In genomic region chr20:37526839-37527637, GRCh38 we compare ENCODE assay signal across 8 cellular contexts. TPM values are rescaled to one million over a fixed set of nuclear protein-coding genes. Genes with fewer than 3 reads are reported as not detected.
A peak's percentile ranks its signal among the peaks of the same experiment; 100 is the strongest.
DNase-seq lines count a peak whose midpoint lies in the region; ATAC-seq and TF ChIP-seq lines count a peak whose summit lies in the region.

No MANE protein-coding gene starts in this region.

- POLR2A ChIA-PET in CD8-positive, alpha-beta memory T cell (lab: Charles Lee): interaction anchor here (0.6 to 1.1 kb wide), 3 partner anchors 332 to 483 kb away, joined by 3 to 6 read pairs (median 3); partner anchors contain the start of genes MROH8 and RPN2

- CTCF ChIA-PET in CD8-positive, alpha-beta memory T cell (lab: Charles Lee): interaction anchor here (1.0 to 1.9 kb wide), 2 partner anchors 142 to 332 kb away, joined by 4 to 6 read pairs; no protein-coding TSS in a partner anchor

- H3K27me3 ChIP-seq in CD8-positive, alpha-beta memory T cell (ENCODE audit: insufficient read depth, low read length, poor library complexity, severe bottlenecking): no peaks in the 10 kb centered on the region
- H3K27me3 ChIP-seq in HL-60 (ENCODE audit: insufficient read depth, poor library complexity, severe bottlenecking): no peaks in the 10 kb centered on the region
- no peaks in the 10 kb centered on the region for H3K27me3 ChIP-seq in hepatocyte
- H3K27me3 ChIP-seq in skeletal muscle satellite cell (ENCODE audit: control insufficient read depth, insufficient read depth, low read length): no peaks in the 10 kb centered on the region

- peak overlapping the region; percentile 70 for H3K4me3 ChIP-seq in CD8-positive, alpha-beta memory T cell (ENCODE audit: low read length)
- H3K4me3 ChIP-seq in HL-60 (replicated peaks; ENCODE audit: insufficient read depth, low read length) (peak overlapping the region; percentile 99), hepatocyte (peak overlapping the region; percentile 55), skeletal muscle satellite cell (ENCODE audit: low read length) (peak overlapping the region; percentile 92)

- no peaks in the 10 kb centered on the region for H3K9me2 ChIP-seq in hepatocyte (replicated peaks; ENCODE audit: insufficient read depth)

- ATAC-seq in HG03139 (IDR thresholded peaks at IDR 0.05; ENCODE audit: unreplicated experiment): no peak

- H3K79me2 ChIP-seq in hepatocyte: peaks cover 59% of the 10 kb centered on the region

- no peaks in the 10 kb centered on the region for H3K36me3 ChIP-seq in CD8-positive, alpha-beta memory T cell (ENCODE audit: insufficient read depth, low read length)
- no peaks in the 10 kb centered on the region for H3K36me3 ChIP-seq in hepatocyte (replicated peaks; ENCODE audit: insufficient read depth, low read depth)
- no peaks in the 10 kb centered on the region for H3K36me3 ChIP-seq in skeletal muscle satellite cell (ENCODE audit: insufficient read depth, low read length)

- TF ChIP-seq CTCF in HL-60 (IDR thresholded peaks at IDR 0.05; ENCODE audit: insufficient read depth, low read length) (no peak), hepatocyte (IDR thresholded peaks at IDR 0.05; ENCODE audit: poor library complexity) (no peak)

- H3K4me2 ChIP-seq in hepatocyte (peak overlapping the region; percentile 83), skeletal muscle satellite cell (ENCODE audit: low read length) (peak overlapping the region; percentile 85)

- peak overlapping the region; percentile 98 to 100 (median 100) for H3K27ac Mint-ChIP-seq in CD8-positive, alpha-beta memory T cell
- H3K27ac Mint-ChIP-seq in activated naive CD8-positive, alpha-beta T cell treated with anti-CD3 and anti-CD28 coated beads for 36 hours: peak overlapping the region; percentile 98

- 3% methylated on average over 23 of the region's 28 CpGs for WGBS in hepatocyte (ENCODE audit: low lambda C conversion rate, missing lambda C conversion rate)

- H3K4me1 Mint-ChIP-seq in CD8-positive, alpha-beta memory T cell: peaks cover 44 to 65% (median 47%) of the 10 kb centered on the region in 3 donors
- peaks cover 42% of the 10 kb centered on the region for H3K4me1 Mint-ChIP-seq in activated naive CD8-positive, alpha-beta T cell treated with anti-CD3 and anti-CD28 coated beads for 36 hours

- H3K27me3 Mint-ChIP-seq in CD8-positive, alpha-beta memory T cell: peaks cover 0 to 6% of the 10 kb centered on the region in 2 donors
- H3K27me3 Mint-ChIP-seq in activated naive CD8-positive, alpha-beta T cell treated with anti-CD3 and anti-CD28 coated beads for 36 hours: no peaks in the 10 kb centered on the region

- peak overlapping the region; percentile 95 for H3K27ac ChIP-seq in CD8-positive, alpha-beta memory T cell (ENCODE audit: low read depth, low read length)
- H3K27ac ChIP-seq in HL-60 (replicated peaks) (peak overlapping the region; percentile 100), hepatocyte (peak overlapping the region; percentile 89)

- DNase-seq in CD8-positive, alpha-beta memory T cell: no peak
- peak in 1 of 2 experiments; percentile 16 for DNase-seq in HL-60 (ENCODE audit: low read depth in 1 of 2, low spot score in 1 of 2)
- DNase-seq in activated naive CD8-positive, alpha-beta T cell treated with anti-CD3 and anti-CD28 coated beads for 36 hours: no peak
- peak; percentile 50 for DNase-seq in hepatocyte (ENCODE audit: low spot score)
- no peak for DNase-seq in NCI-H774 (lab: John Stamatoyannopoulos, UW)
- DNase-seq in ureter (ENCODE audit: low spot score): no peak

- peaks cover 41% of the 10 kb centered on the region for H3K4me1 ChIP-seq in CD8-positive, alpha-beta memory T cell (ENCODE audit: insufficient read depth, low read length)
- H3K4me1 ChIP-seq in hepatocyte (ENCODE audit: insufficient read depth) (peaks cover 30% of the 10 kb centered on the region), skeletal muscle satellite cell (ENCODE audit: control insufficient read depth, insufficient read depth, low read length) (peaks cover 33% of the 10 kb centered on the region)

- no peak overlapping the region for H2AFZ ChIP-seq in hepatocyte

- no peaks in the 10 kb centered on the region for H3K9me3 Mint-ChIP-seq in CD8-positive, alpha-beta memory T cell
- H3K9me3 Mint-ChIP-seq in activated naive CD8-positive, alpha-beta T cell treated with anti-CD3 and anti-CD28 coated beads for 36 hours: no peaks in the 10 kb centered on the region

- peak overlapping the region; percentile 96 for H3K9ac ChIP-seq in skeletal muscle satellite cell (ENCODE audit: low read depth, low read length)

- peaks cover 28% of the 10 kb centered on the region for H4K20me1 ChIP-seq in hepatocyte (ENCODE audit: insufficient read depth, poor library complexity, severe bottlenecking)

- no peaks in the 10 kb centered on the region for H3K9me3 ChIP-seq in CD8-positive, alpha-beta memory T cell (ENCODE audit: low read length)
- no peaks in the 10 kb centered on the region for H3K9me3 ChIP-seq in hepatocyte (ENCODE audit: low read depth)
- no peaks in the 10 kb centered on the region for H3K9me3 ChIP-seq in skeletal muscle satellite cell (replicated peaks; ENCODE audit: low read length)

- H3K4me3 Mint-ChIP-seq in CD8-positive, alpha-beta memory T cell: peak overlapping the region; percentile 83 to 94 (median 87)
- H3K4me3 Mint-ChIP-seq in activated naive CD8-positive, alpha-beta T cell treated with anti-CD3 and anti-CD28 coated beads for 36 hours: peak overlapping the region; percentile 92

- H3K36me3 Mint-ChIP-seq in CD8-positive, alpha-beta memory T cell: peaks cover 0 to 14% (median 8%) of the 10 kb centered on the region in 3 donors
- peaks cover 6% of the 10 kb centered on the region for H3K36me3 Mint-ChIP-seq in activated naive CD8-positive, alpha-beta T cell treated with anti-CD3 and anti-CD28 coated beads for 36 hours

RNA-seq across cellular contexts. Expression of gene BLCAP, which starts 0.6 kb away (rescaled TPM):
- 10 to 100 TPM; 37.5 to 40.9 TPM for total RNA-seq in CD8-positive, alpha-beta memory T cell
- 74.7 TPM for polyA plus RNA-seq in CD8-positive, alpha-beta memory T cell
- total RNA-seq in activated naive CD8-positive, alpha-beta T cell treated with anti-CD3 and anti-CD28 coated beads for 36 hours: 10 to 100 TPM; 29.4 to 30.9 TPM
- total RNA-seq in hepatocyte (71.9 TPM in 2 replicates), ureter (178 TPM)
- polyA plus RNA-seq in hepatocyte: 65.8 and 70.0 TPM in 2 replicates
- total RNA-seq in skeletal muscle satellite cell (2012; rRNA removed): 32.2 and 48.5 TPM in 2 replicates

RNA-seq across cellular contexts. Expression of gene NNAT, which starts 6.0 kb away (rescaled TPM):
- under 1 TPM in 1 of 2 experiments, not detected in 1; 0.33 TPM for total RNA-seq in CD8-positive, alpha-beta memory T cell
- polyA plus RNA-seq in CD8-positive, alpha-beta memory T cell: not detected
- under 1 TPM; 0.23 to 0.36 TPM for total RNA-seq in activated naive CD8-positive, alpha-beta T cell treated with anti-CD3 and anti-CD28 coated beads for 36 hours
- total RNA-seq in hepatocyte (not detected in 2 replicates), ureter (0.52 TPM)
- polyA plus RNA-seq in hepatocyte: 0.43 and 1.1 TPM in 2 replicates
- under 0.01 TPM in 1 of 2 replicates, not detected in the other for total RNA-seq in skeletal muscle satellite cell (2012; rRNA removed)
